ENCODE assay signal across 1 cellular context in the genomic region with DNA sequence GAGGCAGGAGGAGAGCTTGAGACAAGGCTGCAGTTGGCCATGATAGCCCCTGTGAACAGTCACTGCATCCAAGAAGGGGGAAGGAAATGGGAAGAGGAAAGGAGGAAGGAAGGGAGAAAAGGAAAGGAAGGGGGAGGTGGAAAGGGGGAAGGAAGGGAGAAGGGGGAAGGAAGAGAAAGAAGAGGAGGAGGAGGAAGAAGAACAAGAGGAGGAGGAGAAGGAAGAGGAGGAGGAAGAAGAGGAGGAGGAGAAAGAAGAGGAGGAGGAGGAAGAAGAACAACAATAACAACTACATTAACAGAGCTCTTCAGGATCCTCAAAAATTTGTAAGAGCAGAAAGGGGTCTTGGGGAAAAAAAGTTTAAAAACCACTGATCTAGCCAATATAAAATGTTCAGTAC.
A peak's percentile ranks its signal among the peaks of the same experiment; 100 is the strongest.
TF ChIP-seq lines count a peak whose summit lies in the region.

No MANE protein-coding gene starts in this region.

TF ChIP-seq in HepG2, 621 proteins besides CTCF, POLR2A, EP300 and RAD21:
- no peak for TF ChIP-seq FOSL1 (CRISPR knock-in tag; IDR thresholded peaks at IDR 0.05; ENCODE audit: borderline replicate concordance)
- TF ChIP-seq, protein P1, sequence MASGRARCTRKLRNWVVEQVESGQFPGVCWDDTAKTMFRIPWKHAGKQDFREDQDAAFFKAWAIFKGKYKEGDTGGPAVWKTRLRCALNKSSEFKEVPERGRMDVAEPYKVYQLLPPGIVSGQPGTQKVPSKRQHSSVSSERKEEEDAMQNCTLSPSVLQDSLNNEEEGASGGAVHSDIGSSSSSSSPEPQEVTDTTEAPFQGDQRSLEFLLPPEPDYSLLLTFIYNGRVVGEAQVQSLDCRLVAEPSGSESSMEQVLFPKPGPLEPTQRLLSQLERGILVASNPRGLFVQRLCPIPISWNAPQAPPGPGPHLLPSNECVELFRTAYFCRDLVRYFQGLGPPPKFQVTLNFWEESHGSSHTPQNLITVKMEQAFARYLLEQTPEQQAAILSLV (CRISPR knock-in tag; IDR thresholded peaks at IDR 0.05; ENCODE audit: borderline replicate concordance): no peak
- TF ChIP-seq, protein P2, sequence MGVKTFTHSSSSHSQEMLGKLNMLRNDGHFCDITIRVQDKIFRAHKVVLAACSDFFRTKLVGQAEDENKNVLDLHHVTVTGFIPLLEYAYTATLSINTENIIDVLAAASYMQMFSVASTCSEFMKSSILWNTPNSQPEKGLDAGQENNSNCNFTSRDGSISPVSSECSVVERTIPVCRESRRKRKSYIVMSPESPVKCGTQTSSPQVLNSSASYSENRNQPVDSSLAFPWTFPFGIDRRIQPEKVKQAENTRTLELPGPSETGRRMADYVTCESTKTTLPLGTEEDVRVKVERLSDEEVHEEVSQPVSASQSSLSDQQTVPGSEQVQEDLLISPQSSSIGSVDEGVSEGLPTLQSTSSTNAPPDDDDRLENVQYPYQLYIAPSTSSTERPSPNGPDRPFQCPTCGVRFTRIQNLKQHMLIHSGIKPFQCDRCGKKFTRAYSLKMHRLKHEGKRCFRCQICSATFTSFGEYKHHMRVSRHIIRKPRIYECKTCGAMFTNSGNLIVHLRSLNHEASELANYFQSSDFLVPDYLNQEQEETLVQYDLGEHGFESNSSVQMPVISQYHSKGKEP (CRISPR knock-in tag; IDR thresholded peaks at IDR 0.05): no peak
- TF ChIP-seq SOX6 (IDR thresholded peaks at IDR 0.05): 0 out of 2 replicates have a peak, but pooled peaks have one; percentile 46
- no peak for TF ChIP-seq SOX6 (CRISPR knock-in tag; IDR thresholded peaks at IDR 0.05)
- TF ChIP-seq XBP1 (CRISPR knock-in tag; IDR thresholded peaks at IDR 0.05): no peak
